In the genomic region with DNA sequence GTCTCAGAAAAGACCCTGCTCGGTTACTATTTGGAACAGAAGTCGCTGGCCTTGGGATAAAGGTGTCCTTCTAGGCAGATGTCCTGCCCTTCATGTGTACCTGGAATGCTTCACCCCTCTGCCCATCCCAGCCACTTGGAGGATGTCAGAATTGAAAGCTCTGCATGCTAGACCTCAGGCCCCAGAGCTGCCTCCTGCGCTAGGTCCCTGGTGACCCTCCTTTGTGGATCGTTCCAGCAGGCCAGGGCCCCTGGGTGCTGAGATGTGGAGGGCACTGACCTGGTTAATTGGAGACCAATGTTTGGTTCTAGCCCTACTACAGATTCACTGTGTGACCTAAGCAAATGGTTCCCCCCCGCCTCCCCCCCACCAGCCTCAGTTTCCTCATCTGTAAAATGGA, we compare ENCODE assay signal across 15 cellular contexts. TPM values are rescaled to one million over a fixed set of nuclear protein-coding genes. Genes with fewer than 3 reads are reported as not detected.
DNase-seq lines count a peak whose midpoint lies in the region; ATAC-seq and TF ChIP-seq lines count a peak whose summit lies in the region.
"Had no signal": no experiment of that assay in that cellular context is flagged by ENCODE, and none has a peak within 500 bp of the region (broad histone marks: within the 10 kb centered on the region; RNA-seq: fewer than 3 reads in every experiment).

No MANE protein-coding gene starts in this region.

- no peaks in the 10 kb centered on the region for H3K36me3 ChIP-seq in Panc1 (ENCODE audit: control insufficient read depth, insufficient read depth, low read length)
- H3K36me3 ChIP-seq: BLaER1 had no signal

- H3K27me3 Mint-ChIP-seq in CD4-positive, alpha-beta T cell, result peaks cover 12% of the 10 kb centered on the region
- H3K27me3 Mint-ChIP-seq in dendritic cell treated with granulocyte-macrophage colony-stimulating factor and Interleukin-4, amounts not matched to agents 40 ng/mL and 50 ng/mL, for 4 days, result peaks cover 18% of the 10 kb centered on the region
- no peaks in the 10 kb centered on the region for H3K27me3 Mint-ChIP-seq in stimulated activated memory B cell treated with anti-CD40 and anti-IgM and Interleukin-4, amounts not matched to agents 10 μg/mL and 1 μg/mL and 100 μg/mL, for 72 hours

- H3K4me1 Mint-ChIP-seq in CD4-positive, alpha-beta T cell (ENCODE audit: low read depth), result peaks cover 9% of the 10 kb centered on the region
- peaks cover 41% of the 10 kb centered on the region for H3K4me1 Mint-ChIP-seq in dendritic cell treated with granulocyte-macrophage colony-stimulating factor and Interleukin-4, amounts not matched to agents 40 ng/mL and 50 ng/mL, for 4 days (ENCODE audit: low read depth)
- peaks cover 36% of the 10 kb centered on the region for H3K4me1 Mint-ChIP-seq in stimulated activated memory B cell treated with anti-CD40 and anti-IgM and Interleukin-4, amounts not matched to agents 10 μg/mL and 1 μg/mL and 100 μg/mL, for 72 hours

- H3K4me3 ChIP-seq in Panc1 (ENCODE audit: low read depth in 2 of 2, low read length in 2 of 2), result no peak overlapping the region
- no peak overlapping the region for H3K4me3 ChIP-seq in dorsolateral prefrontal cortex
- H3K4me3 ChIP-seq: A549, BLaER1 had no signal

- peaks cover 51% of the 10 kb centered on the region for H3K4me1 ChIP-seq in Panc1 (ENCODE audit: control insufficient read depth, insufficient read depth, low read length)

- BruUV-seq in Panc1 (replicated peaks; lab: Mats Ljungman, UMichigan), result no TSS peak

- CTCF ChIA-PET in CD4-positive, alpha-beta T cell (lab: Charles Lee), result no interaction called here
- CTCF ChIA-PET in Panc1 (lab: Charles Lee), result no interaction called here

- ATAC-seq in CD4-positive, alpha-beta T cell (ENCODE audit: poor library complexity), result no peak
- ATAC-seq in Panc1, result no peak
- ATAC-seq in stimulated activated memory B cell treated with anti-CD40 and anti-IgM and Interleukin-4, amounts not matched to agents 10 μg/mL and 1 μg/mL and 100 μg/mL, for 72 hours, result no peak
- ATAC-seq: A549 had no signal

- in situ Hi-C loops in Panc1 (cut with HindIII; ENCODE audit: low pct_unique_long_range_greater_than_20kb, low sequenced_read_pairs), result no loop called here

- H3K9me3 ChIP-seq in CD4-positive, alpha-beta T cell (ENCODE audit: control insufficient read depth, low read length), result no peaks in the 10 kb centered on the region
- no peaks in the 10 kb centered on the region for H3K9me3 ChIP-seq in Panc1 (ENCODE audit: control insufficient read depth, insufficient read depth, low read depth, low read length)
- H3K9me3 ChIP-seq: A549, BLaER1 had no signal

- intact Hi-C loops in CD4-positive, alpha-beta T cell (cut with DNase I, micrococcal nuclease), result no loop called here
- intact Hi-C loops in Panc1 (cut with micrococcal nuclease; ENCODE audit: unreplicated experiment), result no loop called here
- intact Hi-C loops in dendritic cell treated with granulocyte-macrophage colony-stimulating factor and Interleukin-4, amounts not matched to agents 40 ng/mL and 50 ng/mL, for 4 days (cut with micrococcal nuclease), result no loop called here
- intact Hi-C loops in dorsolateral prefrontal cortex (cut with DNase I), result no loop called here

- no peak for TF ChIP-seq CTCF in CD4-positive, alpha-beta T cell (IDR thresholded peaks at IDR 0.05)
- TF ChIP-seq CTCF in Panc1 (IDR thresholded peaks at IDR 0.05) (no peak), dorsolateral prefrontal cortex (IDR thresholded peaks at IDR 0.05 in 54 of 56, conservative IDR thresholded peaks at IDR 0.05 in 2 of 56; ENCODE audit: low read depth in 1 of 56, partially characterized antibody in 56 of 56) (no peak)

- H3K27ac Mint-ChIP-seq in CD4-positive, alpha-beta T cell, result no peak overlapping the region
- peak overlapping the region; percentile 23 for H3K27ac Mint-ChIP-seq in dendritic cell treated with granulocyte-macrophage colony-stimulating factor and Interleukin-4, amounts not matched to agents 40 ng/mL and 50 ng/mL, for 4 days
- H3K27ac Mint-ChIP-seq in stimulated activated memory B cell treated with anti-CD40 and anti-IgM and Interleukin-4, amounts not matched to agents 10 μg/mL and 1 μg/mL and 100 μg/mL, for 72 hours, result peak overlapping the region; percentile 31

- no peak overlapping the region for H3K27ac ChIP-seq in CD4-positive, alpha-beta T cell (ENCODE audit: low read depth, low read length)
- H3K27ac ChIP-seq in Panc1 (ENCODE audit: low read length), result peak overlapping the region; percentile 52; the same call in 1 of the 2 replicates
- H3K27ac ChIP-seq in dorsolateral prefrontal cortex, result no peak overlapping the region
- H3K27ac ChIP-seq: A549, BLaER1 had no signal

- no peaks in the 10 kb centered on the region for H3K27me3 ChIP-seq in CD4-positive, alpha-beta T cell (ENCODE audit: control insufficient read depth, insufficient read depth, low read length)
- H3K27me3 ChIP-seq in Panc1 (ENCODE audit: control insufficient read depth, insufficient read depth, low read length) (no peaks in the 10 kb centered on the region), dorsolateral prefrontal cortex (no peaks in the 10 kb centered on the region)
- H3K27me3 ChIP-seq: BLaER1 had no signal

- no peaks in the 10 kb centered on the region for H3K36me3 Mint-ChIP-seq in CD4-positive, alpha-beta T cell (ENCODE audit: low read depth)
- H3K36me3 Mint-ChIP-seq in dendritic cell treated with granulocyte-macrophage colony-stimulating factor and Interleukin-4, amounts not matched to agents 40 ng/mL and 50 ng/mL, for 4 days (ENCODE audit: low read depth), result peaks cover 25% of the 10 kb centered on the region
- H3K36me3 Mint-ChIP-seq in stimulated activated memory B cell treated with anti-CD40 and anti-IgM and Interleukin-4, amounts not matched to agents 10 μg/mL and 1 μg/mL and 100 μg/mL, for 72 hours, result peaks cover 17% of the 10 kb centered on the region

- H3K4me3 Mint-ChIP-seq in CD4-positive, alpha-beta T cell, result peak overlapping the region; percentile 23
- no peak overlapping the region for H3K4me3 Mint-ChIP-seq in dendritic cell treated with granulocyte-macrophage colony-stimulating factor and Interleukin-4, amounts not matched to agents 40 ng/mL and 50 ng/mL, for 4 days
- no peak overlapping the region for H3K4me3 Mint-ChIP-seq in stimulated activated memory B cell treated with anti-CD40 and anti-IgM and Interleukin-4, amounts not matched to agents 10 μg/mL and 1 μg/mL and 100 μg/mL, for 72 hours
- H3K4me3 Mint-ChIP-seq: H9 had no signal

- POLR2A ChIA-PET in CD4-positive, alpha-beta T cell (lab: Charles Lee), result interaction anchor here (0.8 kb wide), 1 partner anchor 74 kb away, joined by 3 read pairs; no protein-coding TSS in a partner anchor
- POLR2A ChIA-PET in Panc1 (lab: Charles Lee), result no interaction called here

- no peaks in the 10 kb centered on the region for H3K9me3 Mint-ChIP-seq in CD4-positive, alpha-beta T cell
- H3K9me3 Mint-ChIP-seq in dendritic cell treated with granulocyte-macrophage colony-stimulating factor and Interleukin-4, amounts not matched to agents 40 ng/mL and 50 ng/mL, for 4 days, result no peaks in the 10 kb centered on the region
- H3K9me3 Mint-ChIP-seq in stimulated activated memory B cell treated with anti-CD40 and anti-IgM and Interleukin-4, amounts not matched to agents 10 μg/mL and 1 μg/mL and 100 μg/mL, for 72 hours, result no peaks in the 10 kb centered on the region
- H3K9me3 Mint-ChIP-seq: H9 had no signal

- DNase-seq in CD4-positive, alpha-beta T cell, result no peak
- no peak for DNase-seq in Panc1 (ENCODE audit: low read depth, low spot score)
- no peak for DNase-seq in dorsolateral prefrontal cortex
- DNase-seq in DMS153 (lab: John Stamatoyannopoulos, UW), result no peak
- no peak for DNase-seq in NCI-H2171 (lab: John Stamatoyannopoulos, UW)
- DNase-seq: Calu3, DMS79 treated with DMSO at 0.1 percent for 48 hours, EL, GOT3, H9, IMR-90 had no signal

RNA-seq across cellular contexts. Expression of gene CTSH, which starts 2.7 kb away (rescaled TPM):
- total RNA-seq in CD4-positive, alpha-beta T cell, result 10 to 100 TPM; 11.1 to 11.4 TPM
- total RNA-seq in Panc1 (2021; ENCODE audit: unreplicated experiment), result 178 TPM
- polyA plus RNA-seq in Panc1 (2012; ENCODE audit: insufficient read length), result 168 TPM
- total RNA-seq in dorsolateral prefrontal cortex, result 100 to 1,000 TPM in 19 of 120 experiments, 10 to 100 TPM in 101; 37.9 to 182 (median 75.8) TPM
